1 cellular context compared by ENCODE assay signal in genomic region chr15:71202712-71203111, GRCh38.
TF ChIP-seq lines count a peak whose summit lies in the region.

No MANE protein-coding gene starts in this region.

TF ChIP-seq in HepG2, 621 proteins besides CTCF, POLR2A, EP300 and RAD21 (continued from another document):
- TF ChIP-seq HNF1A (IDR thresholded peaks at IDR 0.05; ENCODE audit: low read depth): no peak
- no peak for TF ChIP-seq HNF1A (CRISPR knock-in tag; IDR thresholded peaks at IDR 0.05; ENCODE audit: borderline replicate concordance)
- no peak for TF ChIP-seq ZC3H4 (CRISPR knock-in tag; IDR thresholded peaks at IDR 0.05; ENCODE audit: borderline replicate concordance)
- TF ChIP-seq CEBPG (CRISPR knock-in tag; IDR thresholded peaks at IDR 0.05): peak; percentile 32; the same call in 1 of the 2 replicates
- TF ChIP-seq NR2F6 (IDR thresholded peaks at IDR 0.05): no peak
- no peak for TF ChIP-seq NR2F6 (CRISPR knock-in tag; IDR thresholded peaks at IDR 0.05)
- TF ChIP-seq ZBTB43 (CRISPR knock-in tag; conservative IDR thresholded peaks at IDR 0.05): no peak
- no peak for TF ChIP-seq TOPORS (CRISPR knock-in tag; IDR thresholded peaks at IDR 0.05)
- no peak for TF ChIP-seq HINFP (CRISPR knock-in tag; IDR thresholded peaks at IDR 0.05; ENCODE audit: low read depth)
- peak in 1 of 2 experiments; percentile 89; a peak in 2 of 4 replicates for TF ChIP-seq ATF4 (CRISPR knock-in tag; IDR thresholded peaks at IDR 0.05)
